ENCODE assay signal across 1 cellular context in the genomic region with DNA sequence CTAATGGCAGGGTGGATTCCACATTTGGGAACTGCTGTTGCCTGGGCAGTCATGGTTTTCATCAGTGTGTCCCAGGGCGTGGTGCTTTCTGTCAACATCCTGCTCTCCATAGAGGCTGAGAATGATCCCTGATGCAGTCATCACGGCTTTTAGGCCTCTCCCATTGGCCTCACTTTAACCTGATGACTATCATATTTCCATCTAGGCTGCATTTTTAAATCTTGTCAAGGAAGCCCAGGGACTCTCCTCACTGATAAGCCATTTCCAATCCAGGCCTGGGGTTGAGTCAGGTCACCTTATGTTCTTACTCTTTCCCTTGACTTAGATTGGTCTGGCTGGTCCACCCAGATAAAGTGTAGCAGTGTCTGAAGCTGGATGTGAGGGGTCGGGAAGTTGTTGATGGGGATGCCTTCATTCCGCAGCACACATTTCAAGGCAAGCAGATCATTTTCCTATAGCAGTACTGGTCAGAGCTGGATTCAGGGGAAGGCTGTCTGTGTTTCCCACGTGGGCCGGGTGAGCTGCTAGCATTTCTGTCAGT.
TF ChIP-seq lines count a peak whose summit lies in the region.

No MANE protein-coding gene starts in this region.

TF ChIP-seq in HepG2, 621 proteins besides CTCF, POLR2A, EP300 and RAD21 (continued from another document):
- TF ChIP-seq, protein P1, sequence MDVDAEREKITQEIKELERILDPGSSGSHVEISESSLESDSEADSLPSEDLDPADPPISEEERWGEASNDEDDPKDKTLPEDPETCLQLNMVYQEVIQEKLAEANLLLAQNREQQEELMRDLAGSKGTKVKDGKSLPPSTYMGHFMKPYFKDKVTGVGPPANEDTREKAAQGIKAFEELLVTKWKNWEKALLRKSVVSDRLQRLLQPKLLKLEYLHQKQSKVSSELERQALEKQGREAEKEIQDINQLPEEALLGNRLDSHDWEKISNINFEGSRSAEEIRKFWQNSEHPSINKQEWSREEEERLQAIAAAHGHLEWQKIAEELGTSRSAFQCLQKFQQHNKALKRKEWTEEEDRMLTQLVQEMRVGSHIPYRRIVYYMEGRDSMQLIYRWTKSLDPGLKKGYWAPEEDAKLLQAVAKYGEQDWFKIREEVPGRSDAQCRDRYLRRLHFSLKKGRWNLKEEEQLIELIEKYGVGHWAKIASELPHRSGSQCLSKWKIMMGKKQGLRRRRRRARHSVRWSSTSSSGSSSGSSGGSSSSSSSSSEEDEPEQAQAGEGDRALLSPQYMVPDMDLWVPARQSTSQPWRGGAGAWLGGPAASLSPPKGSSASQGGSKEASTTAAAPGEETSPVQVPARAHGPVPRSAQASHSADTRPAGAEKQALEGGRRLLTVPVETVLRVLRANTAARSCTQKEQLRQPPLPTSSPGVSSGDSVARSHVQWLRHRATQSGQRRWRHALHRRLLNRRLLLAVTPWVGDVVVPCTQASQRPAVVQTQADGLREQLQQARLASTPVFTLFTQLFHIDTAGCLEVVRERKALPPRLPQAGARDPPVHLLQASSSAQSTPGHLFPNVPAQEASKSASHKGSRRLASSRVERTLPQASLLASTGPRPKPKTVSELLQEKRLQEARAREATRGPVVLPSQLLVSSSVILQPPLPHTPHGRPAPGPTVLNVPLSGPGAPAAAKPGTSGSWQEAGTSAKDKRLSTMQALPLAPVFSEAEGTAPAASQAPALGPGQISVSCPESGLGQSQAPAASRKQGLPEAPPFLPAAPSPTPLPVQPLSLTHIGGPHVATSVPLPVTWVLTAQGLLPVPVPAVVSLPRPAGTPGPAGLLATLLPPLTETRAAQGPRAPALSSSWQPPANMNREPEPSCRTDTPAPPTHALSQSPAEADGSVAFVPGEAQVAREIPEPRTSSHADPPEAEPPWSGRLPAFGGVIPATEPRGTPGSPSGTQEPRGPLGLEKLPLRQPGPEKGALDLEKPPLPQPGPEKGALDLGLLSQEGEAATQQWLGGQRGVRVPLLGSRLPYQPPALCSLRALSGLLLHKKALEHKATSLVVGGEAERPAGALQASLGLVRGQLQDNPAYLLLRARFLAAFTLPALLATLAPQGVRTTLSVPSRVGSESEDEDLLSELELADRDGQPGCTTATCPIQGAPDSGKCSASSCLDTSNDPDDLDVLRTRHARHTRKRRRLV (CRISPR knock-in tag; IDR thresholded peaks at IDR 0.05) = no peak
- TF ChIP-seq NFYC (CRISPR knock-in tag; IDR thresholded peaks at IDR 0.05) = no peak
